In genomic region chr10:28302012-28302667, GRCh38 we compare ENCODE assay signal across 8 cellular contexts. TPM values are rescaled to one million over a fixed set of nuclear protein-coding genes. Genes with fewer than 3 reads are reported as not detected.
DNase-seq lines count a peak whose midpoint lies in the region; ATAC-seq and TF ChIP-seq lines count a peak whose summit lies in the region.

No MANE protein-coding gene starts in this region.

- H3K36me3 ChIP-seq in ACC112 (ENCODE audit: insufficient read depth, low read length), result no peaks in the 10 kb centered on the region
- no peaks in the 10 kb centered on the region for H3K36me3 ChIP-seq in GM23248 (ENCODE audit: low read depth)
- no peaks in the 10 kb centered on the region for H3K36me3 ChIP-seq in SK-N-MC (ENCODE audit: insufficient read depth, low read length)
- no peaks in the 10 kb centered on the region for H3K36me3 ChIP-seq in fibroblast of lung (ENCODE audit: control insufficient read depth, insufficient read depth, low read length)

- H3K27ac ChIP-seq in ACC112 (ENCODE audit: low read depth, low read length) (no peak overlapping the region), GM23248 (no peak overlapping the region), SK-N-MC (no peak overlapping the region), fibroblast of lung (ENCODE audit: insufficient read depth, low read length) (no peak overlapping the region)

- peaks cover 49% of the 10 kb centered on the region for H3K27me3 ChIP-seq in ACC112 (ENCODE audit: insufficient read depth, low read length)
- peaks cover 34% of the 10 kb centered on the region for H3K27me3 ChIP-seq in GM23248 (replicated peaks; ENCODE audit: insufficient read depth)
- peaks cover 8% of the 10 kb centered on the region for H3K27me3 ChIP-seq in fibroblast of lung (ENCODE audit: control insufficient read depth, insufficient read depth, low read length)

- no peaks in the 10 kb centered on the region for H4K20me1 ChIP-seq in GM23248 (ENCODE audit: insufficient read depth)
- H4K20me1 ChIP-seq in fibroblast of lung (ENCODE audit: control insufficient read depth, extremely low read depth, insufficient read depth, low read length), result no peaks in the 10 kb centered on the region

- H3K79me2 ChIP-seq in ACC112 (ENCODE audit: control insufficient read depth, insufficient read depth, low read length, unreplicated experiment), result no peaks in the 10 kb centered on the region
- no peaks in the 10 kb centered on the region for H3K79me2 ChIP-seq in GM23248 (ENCODE audit: insufficient read depth)
- no peaks in the 10 kb centered on the region for H3K79me2 ChIP-seq in fibroblast of lung (ENCODE audit: control insufficient read depth, insufficient read depth, low read length)

- H2AFZ ChIP-seq in ACC112 (ENCODE audit: low read length, unreplicated experiment), result no peak overlapping the region
- peak overlapping the region; percentile 90 for H2AFZ ChIP-seq in GM23248
- no peak overlapping the region for H2AFZ ChIP-seq in fibroblast of lung (ENCODE audit: low read length)

- H3K4me1 ChIP-seq in ACC112 (ENCODE audit: control insufficient read depth, insufficient read depth, low read length, unreplicated experiment), result no peaks in the 10 kb centered on the region
- 0 out of 2 replicates have a peak, but pooled peaks cover 4% of the 10 kb centered on the region for H3K4me1 ChIP-seq in GM23248 (ENCODE audit: insufficient read depth)
- H3K4me1 ChIP-seq in fibroblast of lung (ENCODE audit: control insufficient read depth, extremely low read depth, insufficient read depth, low read length), result peaks cover 2% of the 10 kb centered on the region

- 4% methylated on average over 17 to 30 of the region's 30 CpGs for WGBS in GM23248 (ENCODE audit: low coverage in 1 of 2, low lambda C conversion rate in 2 of 2, missing lambda C conversion rate in 2 of 2), 2 experiments

- TF ChIP-seq CTCF in fibroblast of lung (conservative IDR thresholded peaks at IDR 0.05 in 1 of 2, IDR thresholded peaks at IDR 0.05 in 1 of 2; ENCODE audit: low read depth in 1 of 2, low read length in 2 of 2), result no peak
- TF ChIP-seq CTCF in omental fat pad (IDR thresholded peaks at IDR 0.05), result no peak

- H3K4me2 ChIP-seq in GM23248 (ENCODE audit: unreplicated experiment), result peak overlapping the region; percentile 58
- H3K4me2 ChIP-seq in fibroblast of lung (ENCODE audit: extremely low read depth, insufficient read depth, low read length), result peak overlapping the region; percentile 13

- DNase-seq in GM23248, result peak; percentile 67
- DNase-seq in SK-N-MC (ENCODE audit: low read depth, low spot score), result no peak
- DNase-seq in fibroblast of lung (ENCODE audit: low read depth in 2 of 2), result peak; percentile 5 to 42
- DNase-seq in omental fat pad (ENCODE audit: low spot score), result peak; percentile 24
- DNase-seq in NCI-H2227 treated with DMSO at 0.1 percent for 48 hours (lab: John Stamatoyannopoulos, UW), result no peak

- H3K9me3 ChIP-seq in GM23248 (ENCODE audit: low read depth) (no peaks in the 10 kb centered on the region), SK-N-MC (ENCODE audit: low read depth, low read length) (no peaks in the 10 kb centered on the region), fibroblast of lung (ENCODE audit: control insufficient read depth, insufficient read depth, low read depth, low read length) (no peaks in the 10 kb centered on the region)

- no peaks in the 10 kb centered on the region for H3F3A ChIP-seq in GM23248 (ENCODE audit: insufficient read depth)

- H3K4me3 ChIP-seq in ACC112 (ENCODE audit: low read depth, low read length) (peak overlapping the region; percentile 79), GM23248 (peak overlapping the region; percentile 80), SK-N-MC (peak overlapping the region; percentile 76), fibroblast of lung (replicated peaks in 1 of 4; ENCODE audit: control extremely low read depth in 1 of 4, insufficient read depth in 1 of 4, low read depth in 3 of 4, low read length in 4 of 4) (peak overlapping the region in 3 of 4 experiments; percentile 25 to 75 (median 46))

- no peaks in the 10 kb centered on the region for H3K9me2 ChIP-seq in GM23248 (ENCODE audit: insufficient read depth)

- H3K9ac ChIP-seq in GM23248 (no peak overlapping the region), SK-N-MC (ENCODE audit: insufficient read length) (peak overlapping the region; percentile 51), fibroblast of lung (ENCODE audit: insufficient read depth, low read length) (no peak overlapping the region)

- ATAC-seq in omental fat pad (ENCODE audit: low FRiP score), result peak; percentile 33
- ATAC-seq in HG03520 (IDR thresholded peaks at IDR 0.05; ENCODE audit: unreplicated experiment), result no peak
- ATAC-seq in HG03139 (IDR thresholded peaks at IDR 0.05; ENCODE audit: unreplicated experiment), result no peak

- in situ Hi-C loops in GM23248 (cut with MboI), result no loop called here

RNA-seq across cellular contexts. Expression of gene MPP7, which starts 0.7 kb away (rescaled TPM):
- 0.65 TPM in 1 of 2 replicates, not detected in the other for total RNA-seq in GM23248 (2014; rRNA removed; shearing (Covaris generic))
- polyA plus RNA-seq in GM23248 (2016; fragmentation: Nextera tagmentation; extraction: Ambion mirVana) (0.09 and 0.35 TPM in 2 replicates), fibroblast of lung (0.26 and 0.30 TPM in 2 replicates)
- total RNA-seq in fibroblast of lung (0.51 and 0.99 TPM in 2 replicates), omental fat pad (10 to 100 TPM in 1 of 4 donors, 1 to 10 TPM in 3; 4.4 to 10.7 (median 5.9) TPM)
- polyA plus RNA-seq in fibroblast of lung (2012), result 0.12 and 0.13 TPM in 2 replicates
- not detected in 2 replicates for polyA minus RNA-seq in fibroblast of lung (ENCODE audit: low replicate concordance)

Comparison
In these comparisons a context has a peak if more than half of its experiments do, and no peak if none do; other contexts are left out.
1. DNase-seq: peak in GM23248 (single experiment), fibroblast of lung (2 of 2) and omental fat pad (single experiment); none in SK-N-MC (single experiment) and NCI-H2227 treated with DMSO at 0.1 percent for 48 hours (single experiment).
2. Peak in every context shown above with its lines, with median percentiles within 50 percentile points of each other: H3K4me3 ChIP-seq.